8 cellular contexts compared by ENCODE assay signal in genomic region chr1:241985787-241986186, GRCh38. TPM values are rescaled to one million over a fixed set of nuclear protein-coding genes. Genes with fewer than 3 reads are reported as not detected.
DNase-seq lines count a peak whose midpoint lies in the region; ATAC-seq and TF ChIP-seq lines count a peak whose summit lies in the region.

No MANE protein-coding gene starts in this region.

- H3K27me3 Mint-ChIP-seq in activated CD4-positive, alpha-beta memory T cell treated with anti-CD3 and anti-CD28 coated beads, Interleukin-2, amount 10 ng/mL, durations not matched to agents 7 days and 5 days: no peaks in the 10 kb centered on the region

- DNase-seq in COLO668 (lab: John Stamatoyannopoulos, UW; ENCODE audit: unreplicated experiment): peak; percentile 42
- DNase-seq in GM13976 (ENCODE audit: low spot score): peak; percentile 68
- peak; percentile 19 for DNase-seq in activated CD4-positive, alpha-beta memory T cell treated with anti-CD3 and anti-CD28 coated beads, Interleukin-2, amount 10 ng/mL, durations not matched to agents 7 days and 5 days
- peak; percentile 46 for DNase-seq in left lobe of liver (ENCODE audit: low spot score)
- DNase-seq in NCI-H446 treated with DMSO at 0.1 percent for 48 hours (lab: John Stamatoyannopoulos, UW): no peak

- H3K79me2 ChIP-seq in KMS-11 (ENCODE audit: insufficient read depth, low read depth): no peaks in the 10 kb centered on the region

- no peaks in the 10 kb centered on the region for H4K20me1 ChIP-seq in KMS-11 (ENCODE audit: insufficient read depth)

- no peak overlapping the region for H3K4me3 ChIP-seq in KMS-11 (IDR thresholded peaks at IDR 0.05; ENCODE audit: insufficient read depth, low read depth, low read length)

- no peak overlapping the region for H3K9ac ChIP-seq in KMS-11

- H3K36me3 ChIP-seq in KMS-11 (ENCODE audit: insufficient read depth): no peaks in the 10 kb centered on the region

- CTCF ChIA-PET in activated CD4-positive, alpha-beta memory T cell treated with anti-CD3 and anti-CD28 coated beads, Interleukin-2, amount 10 ng/mL, durations not matched to agents 7 days and 5 days (lab: Charles Lee): interaction anchor here (0.9 to 2.6 kb wide), 9 partner anchors 9 to 461 kb away, joined by 3 to 11 read pairs (median 3); partner anchors contain the start of gene MAP1LC3C

- H3K4me1 Mint-ChIP-seq in activated CD4-positive, alpha-beta memory T cell treated with anti-CD3 and anti-CD28 coated beads, Interleukin-2, amount 10 ng/mL, durations not matched to agents 7 days and 5 days: no peaks in the 10 kb centered on the region

- no peak overlapping the region for H3K4me3 Mint-ChIP-seq in activated CD4-positive, alpha-beta memory T cell treated with anti-CD3 and anti-CD28 coated beads, Interleukin-2, amount 10 ng/mL, durations not matched to agents 7 days and 5 days

- in situ Hi-C loops in GM13976 (cut with MboI; ENCODE audit: low sequenced_read_pairs, unreplicated experiment): no loop called here

- no peak overlapping the region for H3K4me2 ChIP-seq in KMS-11

- ATAC-seq in left lobe of liver: peak; percentile 81
- ATAC-seq in GM18873 (IDR thresholded peaks at IDR 0.05; ENCODE audit: low FRiP score, unreplicated experiment): no peak
- ATAC-seq in HG02642 (IDR thresholded peaks at IDR 0.05; ENCODE audit: poor library complexity, unreplicated experiment): no peak

- POLR2A ChIA-PET in activated CD4-positive, alpha-beta memory T cell treated with anti-CD3 and anti-CD28 coated beads, Interleukin-2, amount 10 ng/mL, durations not matched to agents 7 days and 5 days (lab: Charles Lee): no interaction called here

- H3K36me3 Mint-ChIP-seq in activated CD4-positive, alpha-beta memory T cell treated with anti-CD3 and anti-CD28 coated beads, Interleukin-2, amount 10 ng/mL, durations not matched to agents 7 days and 5 days (ENCODE audit: low read depth): no peaks in the 10 kb centered on the region

- no peak overlapping the region for H3K27ac Mint-ChIP-seq in activated CD4-positive, alpha-beta memory T cell treated with anti-CD3 and anti-CD28 coated beads, Interleukin-2, amount 10 ng/mL, durations not matched to agents 7 days and 5 days

- no peak overlapping the region for H2AFZ ChIP-seq in KMS-11 (ENCODE audit: low read depth)

- H3K27ac ChIP-seq in KMS-11: no peak overlapping the region

- no peaks in the 10 kb centered on the region for H3K9me3 Mint-ChIP-seq in activated CD4-positive, alpha-beta memory T cell treated with anti-CD3 and anti-CD28 coated beads, Interleukin-2, amount 10 ng/mL, durations not matched to agents 7 days and 5 days

- no peaks in the 10 kb centered on the region for H3K4me1 ChIP-seq in KMS-11 (ENCODE audit: low read depth, poor library complexity, severe bottlenecking)

- no peaks in the 10 kb centered on the region for H3K27me3 ChIP-seq in KMS-11 (ENCODE audit: insufficient read depth, low read depth)

- TF ChIP-seq CTCF in GM13976 (IDR thresholded peaks at IDR 0.05; ENCODE audit: borderline replicate concordance, control extremely low read depth, extremely low read depth, insufficient read depth, missing control alignments) (peak; percentile 28), KMS-11 (conservative IDR thresholded peaks at IDR 0.05; ENCODE audit: low read depth, low read length) (peak; percentile 46)

RNA-seq across cellular contexts. Expression of gene MAP1LC3C, which starts 13.1 kb away (rescaled TPM):
- not detected for total RNA-seq in activated CD4-positive, alpha-beta memory T cell treated with anti-CD3 and anti-CD28 coated beads, Interleukin-2, amount 10 ng/mL, durations not matched to agents 7 days and 5 days
- total RNA-seq in left lobe of liver: not detected

RNA-seq across cellular contexts. Expression of gene BECN2, which starts 28.2 kb away (rescaled TPM):
- total RNA-seq in activated CD4-positive, alpha-beta memory T cell treated with anti-CD3 and anti-CD28 coated beads, Interleukin-2, amount 10 ng/mL, durations not matched to agents 7 days and 5 days: not detected
- not detected for total RNA-seq in left lobe of liver
